In genomic region chr7:118158766-118159165, GRCh38 we compare ENCODE assay signal across 26 cellular contexts.
A peak's percentile ranks its signal among the peaks of the same experiment; 100 is the strongest.
DNase-seq lines count a peak whose midpoint lies in the region; ATAC-seq, FAIRE-seq and TF ChIP-seq lines count a peak whose summit lies in the region.
"Had no signal": no experiment of that assay in that cellular context is flagged by ENCODE, and none has a peak within 500 bp of the region (broad histone marks: within the 10 kb centered on the region; RNA-seq: fewer than 3 reads in every experiment).

No MANE protein-coding gene starts in this region.

- H3K27me3 ChIP-seq in brain microvascular endothelial cell (replicated peaks) = no peaks in the 10 kb centered on the region
- H3K27me3 ChIP-seq: BLaER1, dorsolateral prefrontal cortex, Peyer's patch, tibial nerve had no signal

- no peak overlapping the region for H3K27ac ChIP-seq in brain microvascular endothelial cell
- H3K27ac ChIP-seq: BLaER1, dorsolateral prefrontal cortex, HL-60, Peyer's patch, skin epidermis, tibial nerve, WERI-Rb-1 had no signal

- TF ChIP-seq CTCF in brain microvascular endothelial cell (IDR thresholded peaks at IDR 0.05; ENCODE audit: low read depth, low read length, missing control alignments) = no peak

- peak in 2 of 3 experiments; percentile 12 to 21 for DNase-seq in NCI-H1417 (lab: John Stamatoyannopoulos, UW)
- DNase-seq in NCI-H1417 treated with DMSO at 0.1 percent for 48 hours (lab: John Stamatoyannopoulos, UW) = no peak
- peak; percentile 15 for DNase-seq in ELR (ENCODE audit: low read depth)
- peak; percentile 16 for DNase-seq in RCC 7860 (ENCODE audit: low spot score)
- DNase-seq in iPS DF 19.7 (ENCODE audit: low read depth, low spot score) = peak; percentile 42
- DNase-seq in brain microvascular endothelial cell = no peak
- DNase-seq: activated CD4-positive, alpha-beta T cell treated with anti-CD3 and anti-CD28 coated beads for 48 hours; activated CD8-positive, alpha-beta memory T cell treated with anti-CD3 and anti-CD28 coated beads for 24 hours; activated effector memory CD4-positive, alpha-beta T cell treated with anti-CD3 and anti-CD28 coated beads, Interleukin-2, amount 50 U/mL, for 16 hours; activated naive CD8-positive, alpha-beta T cell treated with anti-CD3 and anti-CD28 coated beads, Interleukin-2, amount 10 ng/mL, durations not matched to agents 7 days and 5 days; dorsolateral prefrontal cortex; HFFc6; left ventricle myocardium superior; naive thymus-derived CD4-positive, alpha-beta T cell; NCI-H1105 treated with DMSO at 0.1 percent for 48 hours; NCI-H2081 treated with DMSO at 0.1 percent for 48 hours; Peyer's patch; SW 1271; T1000; WERI-Rb-1 had no signal

- no peak for ATAC-seq in HG03571 (IDR thresholded peaks at IDR 0.05; ENCODE audit: unreplicated experiment)
- no peak for ATAC-seq in GM21723 (IDR thresholded peaks at IDR 0.05; ENCODE audit: unreplicated experiment)
- ATAC-seq: left ventricle myocardium superior; naive thymus-derived CD4-positive, alpha-beta T cell had no signal

- no peak for FAIRE-seq in RCC 7860 (lab: Jason Lieb, UNC)

- in situ Hi-C loops in brain microvascular endothelial cell (cut with HindIII; ENCODE audit: low pct_ligation_motif_present, low sequenced_read_pairs) = no loop called here

- no peaks in the 10 kb centered on the region for H3K36me3 ChIP-seq in brain microvascular endothelial cell (replicated peaks)
- H3K36me3 ChIP-seq: BLaER1, Peyer's patch, tibial nerve, WERI-Rb-1 had no signal

- H3K4me3 ChIP-seq in brain microvascular endothelial cell (ENCODE audit: low read depth, low read length) = no peak overlapping the region
- H3K4me3 ChIP-seq: BLaER1, dorsolateral prefrontal cortex, Peyer's patch, skin epidermis, tibial nerve had no signal

Comparison
In these comparisons a context has a peak if more than half of its experiments do, and no peak if none do; other contexts are left out.
1. DNase-seq: peak in NCI-H1417 (2 of 3), ELR (single experiment), RCC 7860 (single experiment) and iPS DF 19.7 (single experiment); none in NCI-H1417 treated with DMSO at 0.1 percent for 48 hours (single experiment) and brain microvascular endothelial cell (single experiment).